8 cellular contexts compared by ENCODE assay signal in genomic region chr17:4941027-4941610, GRCh38. TPM values are rescaled to one million over a fixed set of nuclear protein-coding genes. Genes with fewer than 3 reads are reported as not detected.
DNase-seq lines count a peak whose midpoint lies in the region; ATAC-seq, FAIRE-seq and TF ChIP-seq lines count a peak whose summit lies in the region.

No MANE protein-coding gene starts in this region.

- FAIRE-seq in pancreas (lab: Jason Lieb, UNC): no peak

- H3K36me3 ChIP-seq in DND-41 (ENCODE audit: insufficient read depth, low read length): peaks cover 75% of the 10 kb centered on the region
- H3K36me3 ChIP-seq in esophagus (ENCODE audit: control insufficient read depth in 2 of 2, insufficient read depth in 2 of 2, low read length in 1 of 2): peaks cover 5 to 40% of the 10 kb centered on the region in 2 donors
- peaks cover 0 to 27% (median 7%) of the 10 kb centered on the region in 3 donors for H3K36me3 ChIP-seq in pancreas

- H3K9ac ChIP-seq in DND-41 (ENCODE audit: low read depth, low read length): peak overlapping the region; percentile 82

- H3K4me1 ChIP-seq in DND-41 (ENCODE audit: insufficient read depth, low read length): peaks cover 68% of the 10 kb centered on the region
- peaks cover 8 to 16% of the 10 kb centered on the region in 2 donors for H3K4me1 ChIP-seq in esophagus (ENCODE audit: control insufficient read depth in 2 of 2, insufficient read depth in 2 of 2, low read length in 1 of 2)
- H3K4me1 ChIP-seq in pancreas: peaks cover 5 to 36% (median 21%) of the 10 kb centered on the region in 3 donors

- DNase-seq in DND-41 (no peak), RWPE1 (ENCODE audit: low spot score) (no peak), pancreas (no peak), SHP77 treated with DMSO at 0.1 percent for 48 hours (lab: John Stamatoyannopoulos, UW) (no peak), hypothalamus (lab: John Stamatoyannopoulos, UW) (no peak), omental fat pad (ENCODE audit: low spot score) (no peak)
- DNase-seq in activated CD8-positive, alpha-beta memory T cell treated with anti-CD3 and anti-CD28 coated beads, Interleukin-2, amount 50 U/mL, for 48 hours: no peak

- WGBS in esophagus, 2 donors: 17 to 19% methylated on average over 9 of the region's 9 CpGs
- 10 to 13% methylated on average over 9 of the region's 9 CpGs for WGBS in pancreas, 2 donors

- H3K4me2 ChIP-seq in DND-41 (ENCODE audit: insufficient read depth, low read length): peak overlapping the region; percentile 97

- no peaks in the 10 kb centered on the region for H3K9me3 ChIP-seq in DND-41 (ENCODE audit: insufficient read depth, low read length, severe bottlenecking)
- H3K9me3 ChIP-seq in esophagus (ENCODE audit: control insufficient read depth in 2 of 2, insufficient read depth in 1 of 2, low read depth in 1 of 2, low read length in 1 of 2): no peaks in the 10 kb centered on the region
- no peaks in the 10 kb centered on the region for H3K9me3 ChIP-seq in pancreas

- intact Hi-C loops in pancreas (cut with DNase I): no loop called here

- peak overlapping the region; percentile 69; the same call in 1 of the 2 replicates for H2AFZ ChIP-seq in DND-41 (ENCODE audit: low read depth, low read length)

- POLR2A ChIA-PET in RWPE1 (lab: Yijun Ruan, JAX; ENCODE audit: low non-redundant PET): interaction anchor here (2.2 to 2.6 kb wide), 3 partner anchors 26 to 56 kb away, joined by 4 to 18 read pairs (median 10); partner anchors contain the start of genes INCA1, KIF1C and SPAG7

- peak overlapping the region; percentile 54 to 77 for H3K4me3 ChIP-seq in DND-41 (ENCODE audit: low read depth in 1 of 2, low read length in 2 of 2)
- H3K4me3 ChIP-seq in esophagus (ENCODE audit: low read depth in 1 of 2, low read length in 2 of 2): peak overlapping the region; percentile 76 to 83
- H3K4me3 ChIP-seq in pancreas: peak overlapping the region; percentile 52 to 97 (median 80)

- CTCF ChIA-PET in RWPE1 (lab: Yijun Ruan, JAX): no interaction called here

- ATAC-seq in DND-41 (ENCODE audit: insufficient read depth, low read depth) (no peak), pancreas (no peak), omental fat pad (ENCODE audit: low FRiP score) (no peak)

- TF ChIP-seq CTCF in DND-41 (IDR thresholded peaks at IDR 0.05; ENCODE audit: borderline replicate concordance, extremely low read depth, low read length, poor library complexity, severe bottlenecking) (no peak), RWPE1 (conservative IDR thresholded peaks at IDR 0.05; ENCODE audit: low read depth) (no peak), pancreas (IDR thresholded peaks at IDR 0.05) (no peak), omental fat pad (IDR thresholded peaks at IDR 0.05) (no peak)

- peaks cover 59% of the 10 kb centered on the region for H4K20me1 ChIP-seq in DND-41 (ENCODE audit: insufficient read depth, low read length)

- H3K27ac ChIP-seq in DND-41 (ENCODE audit: low read length) (peak overlapping the region; percentile 94), RWPE1 (peak overlapping the region; percentile 100), esophagus (ENCODE audit: low read depth in 2 of 2, low read length in 1 of 2) (peak overlapping the region; percentile 90 to 99), pancreas (peak overlapping the region; percentile 73 to 91 (median 89))

- H3K27me3 ChIP-seq in DND-41 (ENCODE audit: insufficient read depth, low read length, poor library complexity): no peaks in the 10 kb centered on the region
- no peaks in the 10 kb centered on the region for H3K27me3 ChIP-seq in esophagus (ENCODE audit: control insufficient read depth in 1 of 2, insufficient read depth in 2 of 2, low read length in 2 of 2)
- H3K27me3 ChIP-seq in pancreas: no peaks in the 10 kb centered on the region

- H3K79me2 ChIP-seq in DND-41 (ENCODE audit: insufficient read depth, low read length): peaks cover 75% of the 10 kb centered on the region

RNA-seq across cellular contexts. Expression of gene RNF167, which starts 1.1 kb away (rescaled TPM):
- 100 to 1,000 TPM in 1 of 2 donors, 10 to 100 TPM in 1; 79.5 to 149 TPM for polyA plus RNA-seq in esophagus
- 10 to 100 TPM; 40.8 to 64.5 (median 46.7) TPM for total RNA-seq in pancreas
- 100 to 1,000 TPM; 102 to 118 TPM for polyA plus RNA-seq in pancreas
- total RNA-seq in omental fat pad: 10 to 100 TPM; 24.5 to 34.4 (median 32.0) TPM

RNA-seq across cellular contexts. Expression of gene SLC25A11, which starts 1.3 kb away (rescaled TPM):
- polyA plus RNA-seq in esophagus (10 to 100 TPM; 18.3 to 43.4 TPM), pancreas (10 to 100 TPM; 20.6 to 25.5 TPM)
- total RNA-seq in pancreas (10 to 100 TPM; 10.9 to 23.3 (median 21.4) TPM), omental fat pad (10 to 100 TPM; 38.9 to 74.2 (median 47.1) TPM)

RNA-seq across cellular contexts. Expression of gene PFN1, which starts 7.2 kb away (rescaled TPM):
- polyA plus RNA-seq in esophagus: 100 to 1,000 TPM; 371 to 761 TPM
- total RNA-seq in pancreas: 100 to 1,000 TPM in 4 of 6 donors, 10 to 100 TPM in 2; 63.6 to 195 (median 125) TPM
- 100 to 1,000 TPM; 148 to 162 TPM for polyA plus RNA-seq in pancreas
- 100 to 1,000 TPM; 444 to 699 (median 616) TPM for total RNA-seq in omental fat pad

RNA-seq across cellular contexts. Expression of gene GP1BA, which starts 9.0 kb away (rescaled TPM):
- polyA plus RNA-seq in esophagus (under 1 TPM; 0.02 to 0.12 TPM), pancreas (under 1 TPM in 1 of 2 donors, not detected in 1; 0.11 TPM)
- total RNA-seq in pancreas (under 1 TPM in 3 of 6 donors, not detected in 3; 0.06 to 0.37 (median 0.15) TPM), omental fat pad (not detected)

RNA-seq across cellular contexts. Expression of gene ENO3, which starts 9.8 kb away (rescaled TPM):
- polyA plus RNA-seq in esophagus: 10 to 100 TPM in 1 of 2 donors, 1 to 10 TPM in 1; 1.7 to 10.8 TPM
- total RNA-seq in pancreas: 1 to 10 TPM; 1.5 to 6.3 (median 2.5) TPM
- 10 to 100 TPM; 17.0 to 20.3 TPM for polyA plus RNA-seq in pancreas
- total RNA-seq in omental fat pad: 1 to 10 TPM; 2.8 to 5.3 (median 3.3) TPM
